ENCODE assay signal across 8 cellular contexts in genomic region chr20:48761023-48761785, GRCh38.
DNase-seq lines count a peak whose midpoint lies in the region; ATAC-seq, FAIRE-seq and TF ChIP-seq lines count a peak whose summit lies in the region.

No MANE protein-coding gene starts in this region.

- TF ChIP-seq CTCF in WTC11 (IDR thresholded peaks at IDR 0.05) (no peak), H1 (IDR thresholded peaks at IDR 0.05; ENCODE audit: control extremely low read depth in 1 of 3, insufficient read depth in 1 of 3, low read depth in 1 of 3, low read length in 3 of 3) (no peak), omental fat pad (IDR thresholded peaks at IDR 0.05) (no peak)

- in situ Hi-C loops in KBM-7 (cut with MboI; ENCODE audit: low pct_unique_long_range_greater_than_20kb, low sequenced_read_pairs): no loop called here

- peaks cover 6 to 8% of the 10 kb centered on the region in 2 experiments for H3K9me3 ChIP-seq in H1 (ENCODE audit: insufficient read depth in 2 of 2, low read depth in 1 of 2, low read length in 1 of 2)

- no peak overlapping the region for H3K4me3 Mint-ChIP-seq in WTC11

- no peak overlapping the region for H3K56ac ChIP-seq in H1 (replicated peaks; ENCODE audit: insufficient read length, low read depth, low read length)

- no peak for FAIRE-seq in H1 (lab: Jason Lieb, UNC)

- no peaks in the 10 kb centered on the region; a peak in 1 of 8 replicates for H3K36me3 ChIP-seq in H1 (ENCODE audit: control insufficient read depth in 2 of 4, insufficient read depth in 4 of 4, low read length in 3 of 4)

- H4K20me1 ChIP-seq in H1 (replicated peaks in 1 of 2; ENCODE audit: control insufficient read depth in 1 of 2, insufficient read depth in 2 of 2, low read length in 2 of 2): no peaks in the 10 kb centered on the region

- H2BK120ac ChIP-seq in H1 (replicated peaks; ENCODE audit: low read depth, low read length): no peak overlapping the region

- no peak overlapping the region for H2AK5ac ChIP-seq in H1 (ENCODE audit: low read depth, low read length)

- POLR2A ChIA-PET in WTC11 (lab: Charles Lee): no interaction called here
- POLR2A ChIA-PET in H1 (lab: Charles Lee; ENCODE audit: partially characterized antibody): interaction anchor here (2.4 kb wide), 1 partner anchor 9 kb away, joined by 10 read pairs; no protein-coding TSS in a partner anchor

- H4K8ac ChIP-seq in H1 (ENCODE audit: extremely low read depth, insufficient read depth, low read length): no peak overlapping the region

- H3K23ac ChIP-seq in H1 (ENCODE audit: insufficient read length): no peak overlapping the region

- H3K4me1 Mint-ChIP-seq in WTC11: peaks cover 6% of the 10 kb centered on the region

- H3K36me3 Mint-ChIP-seq in WTC11: peaks cover 9% of the 10 kb centered on the region

- no peak overlapping the region for H3K4ac ChIP-seq in H1 (replicated peaks; ENCODE audit: insufficient read length, low read depth, low read length)

- no peak overlapping the region for H4K5ac ChIP-seq in H1 (ENCODE audit: insufficient read length, low read depth, low read length)

- 83% methylated on average over 12 of the region's 12 CpGs; no CpG with 5 or more reads in 1 of the 2 experiments for WGBS in H1 (ENCODE audit: extremely low coverage in 1 of 2, insufficient coverage in 1 of 2, insufficient read length in 1 of 2, insufficient replicate concordance in 2 of 2, low coverage in 1 of 2, low lambda C conversion rate in 2 of 2, missing lambda C conversion rate in 1 of 2), 2 experiments

- H2BK20ac ChIP-seq in H1 (ENCODE audit: low read length): no peak overlapping the region

- H3K27me3 Mint-ChIP-seq in WTC11 (ENCODE audit: low read depth): no peaks in the 10 kb centered on the region

- 0 out of 2 replicates have a peak overlapping the region, but pooled peaks have one; percentile 46 for H2BK15ac ChIP-seq in H1 (ENCODE audit: low read length)

- DNase-seq in KBM-7 (peak; percentile 56), WTC11 (ENCODE audit: low spot score) (no peak), H1 (ENCODE audit: low read depth in 1 of 2, low spot score in 2 of 2) (no peak), DMS53 (lab: John Stamatoyannopoulos, UW) (no peak), HT-29 (ENCODE audit: low spot score) (no peak), omental fat pad (ENCODE audit: low spot score) (no peak)
- peak; percentile 33 for DNase-seq in stimulated activated CD8-positive, alpha-beta memory T cell treated with anti-CD3 and anti-CD28 coated beads, Interleukin-12 subunit alpha, Interleukin-12 subunit beta, amount 100 ng/mL, for 1 hour (ENCODE audit: low read depth)

- no peak for TF ChIP-seq EP300 in H1 (IDR thresholded peaks at IDR 0.05; ENCODE audit: borderline replicate concordance in 1 of 2, low read depth in 2 of 2, low read length in 2 of 2)

- H3K18ac ChIP-seq in H1 (ENCODE audit: extremely low read depth, low read length): no peak overlapping the region

- CTCF ChIA-PET in WTC11 (lab: Charles Lee): no interaction called here
- CTCF ChIA-PET in H1 (lab: Charles Lee; ENCODE audit: partially characterized antibody): interaction anchor here (1.3 to 1.4 kb wide), 2 partner anchors 8 to 143 kb away, joined by 3 to 8 read pairs; no protein-coding TSS in a partner anchor

- ATAC-seq in WTC11 (no peak), HG03039 (IDR thresholded peaks at IDR 0.05; ENCODE audit: unreplicated experiment) (no peak), omental fat pad (ENCODE audit: low FRiP score) (no peak)

- H3K14ac ChIP-seq in H1 (ENCODE audit: insufficient read length): no peak overlapping the region

- H3K79me2 ChIP-seq in H1 (ENCODE audit: control insufficient read depth in 1 of 2, insufficient read depth in 2 of 2, low read length in 2 of 2): no peaks in the 10 kb centered on the region

- peak overlapping the region; percentile 19 for H3K27ac Mint-ChIP-seq in WTC11

- peaks cover 2% of the 10 kb centered on the region; the same call in 1 of the 2 replicates for H3K79me1 ChIP-seq in H1 (ENCODE audit: low read depth, low read length)

- no peak overlapping the region for H2AFZ ChIP-seq in H1 (ENCODE audit: low read length)

- H3K27me3 ChIP-seq in H1 (replicated peaks in 1 of 4; ENCODE audit: control insufficient read depth in 3 of 4, extremely low read depth in 1 of 4, insufficient read depth in 3 of 4, low read length in 3 of 4): no peaks in the 10 kb centered on the region

- no peak overlapping the region for H4K91ac ChIP-seq in H1 (replicated peaks; ENCODE audit: insufficient read length, low read length)

- no peak overlapping the region for H2BK5ac ChIP-seq in H1 (ENCODE audit: low read depth, low read length)

- H3K4me3 ChIP-seq in H1 (ENCODE audit: extremely low read depth in 1 of 4, insufficient read depth in 2 of 4, low read depth in 3 of 4, low read length in 4 of 4): no peak overlapping the region

- peak overlapping the region; percentile 27; the same call in 1 of the 2 replicates for H2BK12ac ChIP-seq in H1 (ENCODE audit: low read depth, low read length)

- peaks cover 0 to 10% (median 2%) of the 10 kb centered on the region in 4 experiments; a peak in 2 of 7 replicates for H3K4me1 ChIP-seq in H1 (replicated peaks in 1 of 4; ENCODE audit: control insufficient read depth in 3 of 4, insufficient read depth in 4 of 4, low read length in 3 of 4)

- H3K4me2 ChIP-seq in H1 (ENCODE audit: insufficient read depth in 1 of 2, low read depth in 2 of 2, low read length in 2 of 2): no peak overlapping the region

- no peaks in the 10 kb centered on the region for H3K23me2 ChIP-seq in H1 (ENCODE audit: low read depth, low read length)

- no peak for TF ChIP-seq POLR2A in H1 (IDR thresholded peaks at IDR 0.05; ENCODE audit: control extremely low read depth in 1 of 2, low read depth in 2 of 2, low read length in 2 of 2)

- no peak for TF ChIP-seq RAD21 in H1 (IDR thresholded peaks at IDR 0.05 in 1 of 2, conservative IDR thresholded peaks at IDR 0.05 in 1 of 2; ENCODE audit: low read depth in 2 of 2, low read length in 2 of 2)

- peaks cover 21% of the 10 kb centered on the region for H3K9me3 Mint-ChIP-seq in WTC11

- no peak overlapping the region for H3K9ac ChIP-seq in H1 (replicated peaks in 1 of 4; ENCODE audit: extremely low read depth in 1 of 4, low read depth in 3 of 4, low read length in 3 of 4)

- no peak overlapping the region for H3K27ac ChIP-seq in H1 (ENCODE audit: low read depth, low read length)

TF ChIP-seq in WTC11, 78 proteins besides CTCF, POLR2A, EP300 and RAD21:
- TF ChIP-seq SMAD4 (CRISPR knock-in tag; IDR thresholded peaks at IDR 0.05): no peak

TF ChIP-seq in H1, 55 proteins besides CTCF, POLR2A, EP300 and RAD21:
- TF ChIP-seq POU5F1 (IDR thresholded peaks at IDR 0.05; ENCODE audit: low read depth, low read length): no peak
- TF ChIP-seq GTF2F1 (IDR thresholded peaks at IDR 0.05; ENCODE audit: borderline replicate concordance, low read depth, low read length): no peak
- no peak for TF ChIP-seq PHF8 (conservative IDR thresholded peaks at IDR 0.05; ENCODE audit: low read depth, low read length)
- no peak for TF ChIP-seq SP2 (IDR thresholded peaks at IDR 0.05; ENCODE audit: low read length)
- TF ChIP-seq JUND (IDR thresholded peaks at IDR 0.05; ENCODE audit: low read length): no peak
- no peak for TF ChIP-seq CHD2 (IDR thresholded peaks at IDR 0.05; ENCODE audit: low read length)
- no peak for TF ChIP-seq SRF (IDR thresholded peaks at IDR 0.05; ENCODE audit: low read depth, low read length)
- no peak for TF ChIP-seq TEAD4 (IDR thresholded peaks at IDR 0.05; ENCODE audit: low read depth, low read length)
- no peak for TF ChIP-seq SIN3A (conservative IDR thresholded peaks at IDR 0.05 in 1 of 2, IDR thresholded peaks at IDR 0.05 in 1 of 2; ENCODE audit: low read depth in 1 of 2, low read length in 2 of 2)
- no peak for TF ChIP-seq CTBP2 (IDR thresholded peaks at IDR 0.05; ENCODE audit: borderline replicate concordance, insufficient read depth, insufficient read length, low read length)
- no peak for TF ChIP-seq KDM5A (IDR thresholded peaks at IDR 0.05; ENCODE audit: low read length)
- no peak for TF ChIP-seq CEBPB (IDR thresholded peaks at IDR 0.05; ENCODE audit: low read depth, low read length)

Comparison
In these comparisons a context has a peak if more than half of its experiments do, and no peak if none do; other contexts are left out.
1. DNase-seq: peak in KBM-7 (single experiment) and stimulated activated CD8-positive, alpha-beta memory T cell treated with anti-CD3 and anti-CD28 coated beads, Interleukin-12 subunit alpha, Interleukin-12 subunit beta, amount 100 ng/mL, for 1 hour (single experiment); none in WTC11 (single experiment), H1 (0 of 2), DMS53 (single experiment), HT-29 (single experiment) and omental fat pad (single experiment).